ENCODE assay signal across 30 cellular contexts in genomic region chr18:13418013-13418710, GRCh38.
A peak's percentile ranks its signal among the peaks of the same experiment; 100 is the strongest.
DNase-seq lines count a peak whose midpoint lies in the region; ATAC-seq and TF ChIP-seq lines count a peak whose summit lies in the region.
"Had no signal": no experiment of that assay in that cellular context is flagged by ENCODE, and none has a peak within 500 bp of the region (broad histone marks: within the 10 kb centered on the region; RNA-seq: fewer than 3 reads in every experiment).

No MANE protein-coding gene starts in this region.

- H3K27ac Mint-ChIP-seq in stimulated activated naive CD8-positive, alpha-beta T cell treated with anti-CD3 and anti-CD28 coated beads, Interleukin-15, amount 100 ng/mL, for 72 hours = no peak overlapping the region
- H3K27ac Mint-ChIP-seq: activated B cell treated with CpG ODN at 0.5 μM for 24 hours; activated CD8-positive, alpha-beta memory T cell treated with anti-CD3 and anti-CD28 coated beads, Interleukin-2, amount 10 ng/mL, durations not matched to agents 7 days and 5 days; activated naive CD4-positive, alpha-beta T cell treated with anti-CD3 and anti-CD28 coated beads for 36 hours had no signal

- H3K27me3 Mint-ChIP-seq in stimulated activated naive CD8-positive, alpha-beta T cell treated with anti-CD3 and anti-CD28 coated beads, Interleukin-15, amount 100 ng/mL, for 72 hours = no peaks in the 10 kb centered on the region
- H3K27me3 Mint-ChIP-seq: activated CD8-positive, alpha-beta memory T cell treated with anti-CD3 and anti-CD28 coated beads, Interleukin-2, amount 10 ng/mL, durations not matched to agents 7 days and 5 days; naive B cell had no signal

- H3K27me3 ChIP-seq in HAP-1 (ENCODE audit: low read depth) = no peaks in the 10 kb centered on the region
- no peaks in the 10 kb centered on the region for H3K27me3 ChIP-seq in BE2C
- H3K27me3 ChIP-seq: heart left ventricle, tibial nerve had no signal

- H3K4me1 ChIP-seq in mucosa of descending colon (ENCODE audit: low read depth) = peaks cover 19% of the 10 kb centered on the region
- no peaks in the 10 kb centered on the region for H3K4me1 ChIP-seq in HAP-1
- H3K4me1 ChIP-seq in BE2C = no peaks in the 10 kb centered on the region
- H3K4me1 ChIP-seq: Caco-2 had no signal

- H3K9me3 Mint-ChIP-seq in stimulated activated naive CD8-positive, alpha-beta T cell treated with anti-CD3 and anti-CD28 coated beads, Interleukin-15, amount 100 ng/mL, for 72 hours = no peaks in the 10 kb centered on the region
- H3K9me3 Mint-ChIP-seq: activated B cell treated with CpG ODN at 0.5 μM for 24 hours; activated naive CD4-positive, alpha-beta T cell treated with anti-CD3 and anti-CD28 coated beads for 36 hours had no signal

- ATAC-seq in left ventricle myocardium superior (peak; percentile 32), left cardiac atrium (no peak), mucosa of descending colon (peak; percentile 75), HG03439 (IDR thresholded peaks at IDR 0.05; ENCODE audit: unreplicated experiment) (no peak)
- no peak for ATAC-seq in stimulated activated naive CD8-positive, alpha-beta T cell treated with anti-CD3 and anti-CD28 coated beads, Interleukin-15, amount 100 ng/mL, for 72 hours
- ATAC-seq: activated CD8-positive, alpha-beta memory T cell treated with anti-CD3 and anti-CD28 coated beads, Interleukin-2, amount 10 ng/mL, durations not matched to agents 7 days and 5 days; esophagus mucosa had no signal

- TF ChIP-seq CTCF in mucosa of descending colon (IDR thresholded peaks at IDR 0.05) (no peak), BE2C (IDR thresholded peaks at IDR 0.05; ENCODE audit: low read depth, low read length) (no peak)

- peak overlapping the region; percentile 61 for H3K27ac ChIP-seq in caudate nucleus (ENCODE audit: low read depth, low read length)
- H3K27ac ChIP-seq: tibial nerve had no signal

- in situ Hi-C loops in HAP-1 (cut with MboI; ENCODE audit: low sequenced_read_pairs) = no loop called here

- no peak for DNase-seq in left ventricle myocardium superior
- DNase-seq in left cardiac atrium = no peak
- DNase-seq in caudate nucleus (lab: John Stamatoyannopoulos, UW) = peak in 6 of 61 donors; percentile 19 to 65 (median 35)
- DNase-seq in mucosa of descending colon = peak; percentile 67 to 76 (median 71)
- no peak for DNase-seq in stimulated activated naive CD8-positive, alpha-beta T cell treated with anti-CD3 and anti-CD28 coated beads, Interleukin-15, amount 100 ng/mL, for 72 hours
- no peak for DNase-seq in HAP-1 (ENCODE audit: low spot score in 2 of 2)
- no peak for DNase-seq in BE2C
- DNase-seq: ACHN; activated B cell treated with CpG ODN at 0.5 μM for 24 hours; activated CD4-positive, alpha-beta T cell treated with anti-CD3 and anti-CD28 coated beads, Interleukin-2, amount 50 U/mL, for 1 hour; activated CD8-positive, alpha-beta memory T cell treated with anti-CD3 and anti-CD28 coated beads, Interleukin-2, amount 10 ng/mL, durations not matched to agents 7 days and 5 days; activated naive CD4-positive, alpha-beta T cell treated with anti-CD3 and anti-CD28 coated beads for 36 hours; Caco-2; cortex of kidney; foreskin fibroblast; HCEC 1CT; heart left ventricle; KG1; mesendoderm; naive B cell; NCI-H1417 treated with DMSO at 0.1 percent for 48 hours; NCI-H446; nucleus accumbens; OCI-M1; stimulated activated CD4-positive, alpha-beta T cell treated with anti-CD3 and anti-CD28 coated beads, Interleukin-1b, Interleukin-23, amount 100 ng/mL, for 48 hours; T-helper 9 cell had no signal

- H3K9me3 ChIP-seq in mucosa of descending colon (no peaks in the 10 kb centered on the region), HAP-1 (no peaks in the 10 kb centered on the region), BE2C (no peaks in the 10 kb centered on the region)
- H3K9me3 ChIP-seq: Caco-2, heart left ventricle, tibial nerve had no signal

- H3K4me3 Mint-ChIP-seq in stimulated activated naive CD8-positive, alpha-beta T cell treated with anti-CD3 and anti-CD28 coated beads, Interleukin-15, amount 100 ng/mL, for 72 hours = no peak overlapping the region
- H3K4me3 Mint-ChIP-seq: activated B cell treated with CpG ODN at 0.5 μM for 24 hours; activated CD8-positive, alpha-beta memory T cell treated with anti-CD3 and anti-CD28 coated beads, Interleukin-2, amount 10 ng/mL, durations not matched to agents 7 days and 5 days; activated naive CD4-positive, alpha-beta T cell treated with anti-CD3 and anti-CD28 coated beads for 36 hours; naive B cell had no signal

- H3K4me1 Mint-ChIP-seq in stimulated activated naive CD8-positive, alpha-beta T cell treated with anti-CD3 and anti-CD28 coated beads, Interleukin-15, amount 100 ng/mL, for 72 hours = peaks cover 62% of the 10 kb centered on the region

- intact Hi-C loops in left ventricle myocardium superior (cut with micrococcal nuclease) = loop anchor here (10.0 kb wide), 1 partner anchor 57 kb away; no protein-coding TSS in a partner anchor
- intact Hi-C loops in left cardiac atrium (cut with DNase I) = no loop called here
- intact Hi-C loops in mucosa of descending colon (cut with DNase I, micrococcal nuclease) = no loop called here

- H3K4me3 ChIP-seq in mucosa of descending colon (no peak overlapping the region), HAP-1 (no peak overlapping the region), BE2C (ENCODE audit: low read depth, low read length) (no peak overlapping the region)
- H3K4me3 ChIP-seq: heart left ventricle, smooth muscle cell, tibial nerve had no signal

- H3K36me3 ChIP-seq in mucosa of descending colon (ENCODE audit: low read depth) (no peaks in the 10 kb centered on the region), HAP-1 (replicated peaks) (no peaks in the 10 kb centered on the region), BE2C (no peaks in the 10 kb centered on the region)
- H3K36me3 ChIP-seq: heart left ventricle, tibial nerve had no signal

Comparison
In these comparisons a context has a peak if more than half of its experiments do, and no peak if none do; other contexts are left out.
1. ATAC-seq: peak in left ventricle myocardium superior (single experiment) and mucosa of descending colon (single experiment); none in left cardiac atrium (0 of 2), stimulated activated naive CD8-positive, alpha-beta T cell treated with anti-CD3 and anti-CD28 coated beads, Interleukin-15, amount 100 ng/mL, for 72 hours (single experiment) and HG03439 (single experiment).
2. DNase-seq: peak in mucosa of descending colon (3 of 3); none in left ventricle myocardium superior (single experiment), left cardiac atrium (single experiment), stimulated activated naive CD8-positive, alpha-beta T cell treated with anti-CD3 and anti-CD28 coated beads, Interleukin-15, amount 100 ng/mL, for 72 hours (0 of 2), HAP-1 (0 of 2) and BE2C (single experiment).